ENCODE assay signal across 1 cellular context in the genomic region with DNA sequence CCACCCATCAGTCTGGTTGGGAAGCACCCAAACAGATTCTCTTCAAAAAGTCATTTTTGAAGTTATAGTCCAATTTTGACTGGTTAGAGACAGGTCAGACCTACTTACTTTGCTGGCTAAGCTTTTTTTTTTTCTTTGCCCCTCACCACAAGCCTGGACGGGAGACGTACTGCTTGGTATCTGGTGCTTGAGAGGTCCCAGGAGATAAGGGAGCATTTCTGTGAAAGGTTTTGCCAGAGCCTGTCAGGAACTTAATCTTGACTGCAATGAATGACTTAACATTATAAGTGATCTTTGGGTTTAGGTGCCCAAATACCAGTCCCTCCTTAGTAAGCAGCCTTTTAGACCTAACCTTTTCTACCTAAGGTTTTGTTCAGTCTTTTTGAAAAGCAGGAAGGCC.
TF ChIP-seq lines count a peak whose summit lies in the region.

No MANE protein-coding gene starts in this region.

TF ChIP-seq in HepG2, 621 proteins besides CTCF, POLR2A, EP300 and RAD21 (continued from another document):
- TF ChIP-seq ETV5 (CRISPR knock-in tag; IDR thresholded peaks at IDR 0.05; ENCODE audit: borderline replicate concordance): no peak
